1 cellular context compared by ENCODE assay signal in genomic region chr2:169362346-169363026, GRCh38.
A peak's percentile ranks its signal among the peaks of the same experiment; 100 is the strongest.
TF ChIP-seq lines count a peak whose summit lies in the region.

Gene LRP2, minus strand, starts transcription at chr2:169362534. Its CDS starts 135 bp downstream, at chr2:169362399.

TF ChIP-seq in HEK293, 187 proteins besides CTCF, POLR2A, EP300 and RAD21 (continued from another document):
- TF ChIP-seq INSM2 (tag by site-specific recombination; IDR thresholded peaks at IDR 0.05) (peak; percentile 48; the same call in 1 of the 2 replicates), GLI4 (tag by site-specific recombination; IDR thresholded peaks at IDR 0.05) (no peak), GLIS1 (tag by site-specific recombination; IDR thresholded peaks at IDR 0.05) (peak; percentile 87), ZFHX2 (tag by site-specific recombination; conservative IDR thresholded peaks at IDR 0.05) (peak; percentile 54), ZBTB8A (tag by site-specific recombination; IDR thresholded peaks at IDR 0.05) (peak; percentile 3), SCRT1 (tag by site-specific recombination; IDR thresholded peaks at IDR 0.05; ENCODE audit: borderline replicate concordance) (no peak), ZNF501 (tag by site-specific recombination; IDR thresholded peaks at IDR 0.05) (peak; percentile 43; the same call in 1 of the 2 replicates), ZNF10 (tag by site-specific recombination; IDR thresholded peaks at IDR 0.05) (no peak), ZNF335 (tag by site-specific recombination; conservative IDR thresholded peaks at IDR 0.05) (peak; percentile 67), GLIS2 (tag by site-specific recombination; IDR thresholded peaks at IDR 0.05) (peak; percentile 87), ZNF624 (tag by site-specific recombination; IDR thresholded peaks at IDR 0.05) (no peak), ZFP37 (tag by site-specific recombination; IDR thresholded peaks at IDR 0.05) (peak; percentile 17; the same call in 1 of the 2 replicates), ZNF366 (tag by site-specific recombination; conservative IDR thresholded peaks at IDR 0.05) (0 out of 2 replicates have a peak, but pooled peaks have one; percentile 25), REPIN1 (tag by site-specific recombination; IDR thresholded peaks at IDR 0.05; ENCODE audit: low read depth) (no peak), PATZ1 (tag by site-specific recombination; IDR thresholded peaks at IDR 0.05) (peak; percentile 82), ZNF248 (tag by site-specific recombination; IDR thresholded peaks at IDR 0.05) (no peak), IKZF3 (tag by site-specific recombination; IDR thresholded peaks at IDR 0.05) (no peak), ZBTB21 (tag by site-specific recombination; IDR thresholded peaks at IDR 0.05) (0 out of 2 replicates have a peak, but pooled peaks have one; percentile 10), ZEB2 (tag by site-specific recombination; IDR thresholded peaks at IDR 0.05) (0 out of 2 replicates have a peak, but pooled peaks have one; percentile 32)
